Comparison of ENCODE assay signal across 3 cellular contexts in the genomic region with DNA sequence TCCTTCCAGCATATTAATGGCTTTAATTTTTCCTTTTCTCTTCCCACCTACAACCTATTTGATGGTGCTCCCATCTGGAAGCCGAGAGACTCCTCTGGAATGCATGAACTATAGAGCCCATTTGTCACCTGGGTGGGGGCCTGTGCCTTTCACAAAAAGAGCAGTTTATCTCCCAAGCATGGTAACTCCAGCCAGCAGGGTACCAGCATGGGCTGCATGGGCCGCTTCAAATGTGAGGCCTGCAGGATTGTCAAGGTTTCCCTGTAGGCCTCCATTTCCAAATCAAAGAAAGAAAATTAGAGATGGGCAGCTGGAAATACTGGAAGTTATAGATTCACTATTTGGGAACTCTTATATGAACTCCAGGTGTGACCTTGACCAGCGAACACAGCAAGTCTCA.
"Had no signal": no experiment of that assay in that cellular context is flagged by ENCODE, and none has a peak within 500 bp of the region (broad histone marks: within the 10 kb centered on the region; RNA-seq: fewer than 3 reads in every experiment).

No MANE protein-coding gene starts in this region.

- ATAC-seq: GM12878 had no signal

- H3K4me3 ChIP-seq: GM12878 had no signal

- DNase-seq: GDM1, GF-D8 had no signal
